Comparison of ENCODE assay signal across 1 cellular context in genomic region chr2:27710176-27710575, GRCh38.
TF ChIP-seq lines count a peak whose summit lies in the region.

No MANE protein-coding gene starts in this region.

TF ChIP-seq in A549, 52 proteins besides CTCF, POLR2A, EP300 and RAD21 (continued from another document):
- TF ChIP-seq E2F6 (IDR thresholded peaks at IDR 0.05; ENCODE audit: borderline replicate concordance, low read depth) (no peak), ZFP36 (IDR thresholded peaks at IDR 0.05; ENCODE audit: borderline replicate concordance, partially characterized antibody) (no peak), CHD2 (IDR thresholded peaks at IDR 0.05; ENCODE audit: low read length, partially characterized antibody) (no peak), CHD4 (IDR thresholded peaks at IDR 0.05; ENCODE audit: borderline replicate concordance) (no peak), MYC (IDR thresholded peaks at IDR 0.05; ENCODE audit: borderline replicate concordance, low read length) (no peak), ELK1 (IDR thresholded peaks at IDR 0.05; ENCODE audit: low read depth, low read length) (no peak)
